ENCODE assay signal across 17 cellular contexts in the genomic region with DNA sequence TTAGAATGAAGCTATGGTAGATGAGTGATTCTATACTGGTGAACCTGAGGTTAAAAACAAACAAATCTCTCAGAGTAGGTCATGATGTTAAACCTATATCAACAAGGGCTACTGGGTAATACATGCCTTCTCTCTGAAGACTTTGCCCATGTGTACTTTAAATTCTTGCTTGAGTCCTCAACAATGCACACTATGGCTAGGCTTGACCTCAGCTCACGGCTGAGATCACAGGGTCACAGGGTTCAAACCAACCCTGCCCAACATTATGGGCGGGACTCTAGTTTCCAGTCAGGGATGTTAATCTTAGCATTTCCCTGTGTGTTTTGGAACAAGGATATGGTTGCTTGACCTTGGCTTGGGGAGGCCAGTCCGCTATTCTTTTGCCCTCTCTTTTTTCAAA. TPM values are rescaled to one million over a fixed set of nuclear protein-coding genes. Genes with fewer than 3 reads are reported as not detected.
DNase-seq lines count a peak whose midpoint lies in the region; ATAC-seq and TF ChIP-seq lines count a peak whose summit lies in the region.
"Had no signal": no experiment of that assay in that cellular context is flagged by ENCODE, and none has a peak within 500 bp of the region (broad histone marks: within the 10 kb centered on the region; RNA-seq: fewer than 3 reads in every experiment).

No MANE protein-coding gene starts in this region.

- no peaks in the 10 kb centered on the region for H3K27me3 Mint-ChIP-seq in activated T-helper 1 cell treated with anti-CD3 and anti-CD28 coated beads, Interleukin-12 subunit alpha, Interleukin-12 subunit beta, Interleukin-2, Interleukin-4 antibody, amounts not matched to agents 30 ng/mL and 10 ng/mL and 1 ng/mL, durations not matched to agents 14 hours and 24 hours and 36 hours (ENCODE audit: insufficient read depth)
- H3K27me3 Mint-ChIP-seq: dendritic cell treated with granulocyte-macrophage colony-stimulating factor and Interleukin-4, amounts not matched to agents 40 ng/mL and 50 ng/mL, for 4 days had no signal

- TF ChIP-seq CTCF in left ventricle myocardium inferior (IDR thresholded peaks at IDR 0.05; ENCODE audit: borderline replicate concordance): no peak
- no peak for TF ChIP-seq CTCF in stomach (IDR thresholded peaks at IDR 0.05)
- TF ChIP-seq CTCF in left lung (IDR thresholded peaks at IDR 0.05): no peak

- no peak for ATAC-seq in Right ventricle myocardium superior (ENCODE audit: poor library complexity)
- ATAC-seq in right cardiac atrium: peak; percentile 87 to 91
- no peak for ATAC-seq in left lung

- no peak for TF ChIP-seq EP300 in stomach (IDR thresholded peaks at IDR 0.05)

- H3K27ac Mint-ChIP-seq in activated T-helper 1 cell treated with anti-CD3 and anti-CD28 coated beads, Interleukin-12 subunit alpha, Interleukin-12 subunit beta, Interleukin-2, Interleukin-4 antibody, amounts not matched to agents 30 ng/mL and 10 ng/mL and 1 ng/mL, durations not matched to agents 14 hours and 24 hours and 36 hours: peak overlapping the region; percentile 80
- H3K27ac Mint-ChIP-seq: dendritic cell treated with granulocyte-macrophage colony-stimulating factor and Interleukin-4, amounts not matched to agents 40 ng/mL and 50 ng/mL, for 4 days had no signal

- TF ChIP-seq POLR2A in stomach (IDR thresholded peaks at IDR 0.05): no peak

- H3K27me3 ChIP-seq in left ventricle myocardium inferior (ENCODE audit: low read depth) (no peaks in the 10 kb centered on the region), right cardiac atrium (ENCODE audit: control insufficient read depth, insufficient read depth) (no peaks in the 10 kb centered on the region), stomach (no peaks in the 10 kb centered on the region), left lung (no peaks in the 10 kb centered on the region)
- H3K27me3 ChIP-seq: sigmoid colon had no signal

- DNase-seq in Right ventricle myocardium superior (peak; percentile 37), left ventricle myocardium inferior (no peak), right cardiac atrium (peak; percentile 53 to 74 (median 70)), stomach (peak; percentile 49), NCI-H69 (lab: John Stamatoyannopoulos, UW) (no peak), occipital lobe (lab: John Stamatoyannopoulos, UW) (no peak), left lung (no peak)
- no peak for DNase-seq in activated T-helper 1 cell treated with anti-CD3 and anti-CD28 coated beads, Interleukin-12 subunit alpha, Interleukin-12 subunit beta, Interleukin-2, Interleukin-4 antibody, amounts not matched to agents 30 ng/mL and 10 ng/mL and 1 ng/mL, durations not matched to agents 14 hours and 24 hours and 36 hours (ENCODE audit: low spot score)
- DNase-seq: activated CD8-positive, alpha-beta memory T cell treated with anti-CD3 and anti-CD28 coated beads, Interleukin-2, amount 50 U/mL, for 48 hours; DMS 273 treated with DMSO at 0.1 percent for 48 hours; Kasumi-1; NCI-H1694; NCI-H446; sigmoid colon; stimulated activated CD4-positive, alpha-beta T cell treated with anti-CD3 and anti-CD28 coated beads, Interleukin-4, amount 100 ng/mL, for 24 hours had no signal

- no peaks in the 10 kb centered on the region for H3K9me3 ChIP-seq in left ventricle myocardium inferior (replicated peaks)
- no peaks in the 10 kb centered on the region for H3K9me3 ChIP-seq in right cardiac atrium (ENCODE audit: control insufficient read depth, low read length)
- no peaks in the 10 kb centered on the region for H3K9me3 ChIP-seq in stomach
- no peaks in the 10 kb centered on the region for H3K9me3 ChIP-seq in left lung
- H3K9me3 ChIP-seq: sigmoid colon had no signal

- H3K4me1 ChIP-seq in left ventricle myocardium inferior: peaks cover 11% of the 10 kb centered on the region
- H3K4me1 ChIP-seq in right cardiac atrium (ENCODE audit: control insufficient read depth, insufficient read depth, low read length): no peaks in the 10 kb centered on the region
- H3K4me1 ChIP-seq in stomach: peaks cover 0 to 9% (median 4%) of the 10 kb centered on the region in 4 donors
- peaks cover 0 to 4% of the 10 kb centered on the region in 2 donors for H3K4me1 ChIP-seq in left lung
- H3K4me1 ChIP-seq: sigmoid colon had no signal

- H3K27ac ChIP-seq in left ventricle myocardium inferior (replicated peaks) (no peak overlapping the region), right cardiac atrium (ENCODE audit: low read length) (no peak overlapping the region), stomach (peak overlapping the region in 2 of 5 donors; percentile 32 to 36), left lung (no peak overlapping the region)
- H3K27ac ChIP-seq: sigmoid colon had no signal

- H3K4me1 Mint-ChIP-seq in activated T-helper 1 cell treated with anti-CD3 and anti-CD28 coated beads, Interleukin-12 subunit alpha, Interleukin-12 subunit beta, Interleukin-2, Interleukin-4 antibody, amounts not matched to agents 30 ng/mL and 10 ng/mL and 1 ng/mL, durations not matched to agents 14 hours and 24 hours and 36 hours (ENCODE audit: low read depth): peaks cover 96% of the 10 kb centered on the region

- H3K36me3 Mint-ChIP-seq in activated T-helper 1 cell treated with anti-CD3 and anti-CD28 coated beads, Interleukin-12 subunit alpha, Interleukin-12 subunit beta, Interleukin-2, Interleukin-4 antibody, amounts not matched to agents 30 ng/mL and 10 ng/mL and 1 ng/mL, durations not matched to agents 14 hours and 24 hours and 36 hours (ENCODE audit: low read depth): peaks cover 76% of the 10 kb centered on the region

- WGBS in right cardiac atrium: 71% methylated on average over 3 of the region's 3 CpGs
- WGBS in stomach, 5 donors: 24 to 49% (median 32%) methylated on average over 3 of the region's 3 CpGs

- intact Hi-C loops in Right ventricle myocardium superior (cut with DNase I) (no loop called here), left ventricle myocardium inferior (cut with micrococcal nuclease) (no loop called here), right cardiac atrium (cut with DNase I) (no loop called here), stomach (cut with DNase I; ENCODE audit: low total_unique reads) (no loop called here), left lung (cut with DNase I) (no loop called here)
- intact Hi-C loops in activated T-helper 1 cell treated with anti-CD3 and anti-CD28 coated beads, Interleukin-12 subunit alpha, Interleukin-12 subunit beta, Interleukin-2, Interleukin-4 antibody, amounts not matched to agents 30 ng/mL and 10 ng/mL and 1 ng/mL, durations not matched to agents 14 hours and 24 hours and 36 hours (cut with micrococcal nuclease): no loop called here

- H3K4me3 ChIP-seq in left ventricle myocardium inferior (no peak overlapping the region), right cardiac atrium (ENCODE audit: low read length) (no peak overlapping the region), stomach (no peak overlapping the region), left lung (no peak overlapping the region)
- H3K4me3 ChIP-seq: sigmoid colon had no signal

- no peaks in the 10 kb centered on the region for H3K36me3 ChIP-seq in left ventricle myocardium inferior
- H3K36me3 ChIP-seq in stomach: no peaks in the 10 kb centered on the region
- no peaks in the 10 kb centered on the region for H3K36me3 ChIP-seq in left lung
- H3K36me3 ChIP-seq: sigmoid colon had no signal

- peaks cover under 1% of the 10 kb centered on the region for H3K9me3 Mint-ChIP-seq in activated T-helper 1 cell treated with anti-CD3 and anti-CD28 coated beads, Interleukin-12 subunit alpha, Interleukin-12 subunit beta, Interleukin-2, Interleukin-4 antibody, amounts not matched to agents 30 ng/mL and 10 ng/mL and 1 ng/mL, durations not matched to agents 14 hours and 24 hours and 36 hours
- H3K9me3 Mint-ChIP-seq: dendritic cell treated with granulocyte-macrophage colony-stimulating factor and Interleukin-4, amounts not matched to agents 40 ng/mL and 50 ng/mL, for 4 days had no signal

- H3K4me3 Mint-ChIP-seq in activated T-helper 1 cell treated with anti-CD3 and anti-CD28 coated beads, Interleukin-12 subunit alpha, Interleukin-12 subunit beta, Interleukin-2, Interleukin-4 antibody, amounts not matched to agents 30 ng/mL and 10 ng/mL and 1 ng/mL, durations not matched to agents 14 hours and 24 hours and 36 hours: peak overlapping the region; percentile 85
- H3K4me3 Mint-ChIP-seq: dendritic cell treated with granulocyte-macrophage colony-stimulating factor and Interleukin-4, amounts not matched to agents 40 ng/mL and 50 ng/mL, for 4 days had no signal

RNA-seq across cellular contexts. Expression of a gene that starts 7.7 kb away (rescaled TPM):
- total RNA-seq in Right ventricle myocardium superior: 0.75 TPM
- 0.77 TPM for total RNA-seq in left ventricle myocardium inferior
- 132 and 133 TPM in 2 replicates for total RNA-seq in activated T-helper 1 cell treated with anti-CD3 and anti-CD28 coated beads, Interleukin-12 subunit alpha, Interleukin-12 subunit beta, Interleukin-2, Interleukin-4 antibody, amounts not matched to agents 30 ng/mL and 10 ng/mL and 1 ng/mL, durations not matched to agents 14 hours and 24 hours and 36 hours
- total RNA-seq in right cardiac atrium: 1 to 10 TPM in 2 of 4 donors, under 1 TPM in 2; 0.64 to 1.5 (median 0.89) TPM
- polyA plus RNA-seq in right cardiac atrium: 0.14 TPM
- 1 to 10 TPM in 2 of 5 donors, under 1 TPM in 1, not detected in 2; 0.29 to 4.4 (median 2.9) TPM for total RNA-seq in stomach
- under 1 TPM; 0.15 to 0.25 (median 0.23) TPM for polyA plus RNA-seq in stomach
- total RNA-seq in occipital lobe: 0.78 TPM
- 1 to 10 TPM; 1.3 to 2.4 TPM for total RNA-seq in left lung
- polyA plus RNA-seq: neural cell had no signal

Comparison
In these comparisons a context has a peak if more than half of its experiments do, and no peak if none do; other contexts are left out.
1. ATAC-seq: peak in right cardiac atrium (2 of 2); none in Right ventricle myocardium superior (single experiment) and left lung (single experiment).
2. DNase-seq: peak in Right ventricle myocardium superior (single experiment), right cardiac atrium (3 of 3) and stomach (single experiment); none in left ventricle myocardium inferior (single experiment), activated T-helper 1 cell treated with anti-CD3 and anti-CD28 coated beads, Interleukin-12 subunit alpha, Interleukin-12 subunit beta, Interleukin-2, Interleukin-4 antibody, amounts not matched to agents 30 ng/mL and 10 ng/mL and 1 ng/mL, durations not matched to agents 14 hours and 24 hours and 36 hours (single experiment), NCI-H69 (single experiment), occipital lobe (single experiment) and left lung (0 of 2).
3. RNA of a gene that starts 7.7 kb away (total RNA-seq): 132 to 133 TPM in activated T-helper 1 cell treated with anti-CD3 and anti-CD28 coated beads, Interleukin-12 subunit alpha, Interleukin-12 subunit beta, Interleukin-2, Interleukin-4 antibody, amounts not matched to agents 30 ng/mL and 10 ng/mL and 1 ng/mL, durations not matched to agents 14 hours and 24 hours and 36 hours; 1.3 to 2.4 TPM in left lung, 0.64 to 1.5 TPM in right cardiac atrium, 0.78 TPM in occipital lobe (single experiment), 0.77 TPM in left ventricle myocardium inferior (single experiment), 0.75 TPM in Right ventricle myocardium superior (single experiment) and 0.29 to 4.4 TPM in stomach; every median in the first group is over 10 times any median in the second.